In genomic region chr14:91400696-91401095, GRCh38 we compare ENCODE assay signal across 12 cellular contexts. TPM values are rescaled to one million over a fixed set of nuclear protein-coding genes. Genes with fewer than 3 reads are reported as not detected.
A peak's percentile ranks its signal among the peaks of the same experiment; 100 is the strongest.
DNase-seq lines count a peak whose midpoint lies in the region; ATAC-seq and FAIRE-seq lines count a peak whose summit lies in the region.
"Had no signal": no experiment of that assay in that cellular context is flagged by ENCODE, and none has a peak within 500 bp of the region (broad histone marks: within the 10 kb centered on the region; RNA-seq: fewer than 3 reads in every experiment).

No MANE protein-coding gene starts in this region.

- DNase-seq in activated T-cell treated with anti-CD3 and anti-CD28 coated beads, Interleukin-2, amount 50 U/mL, for 24 hours: no peak
- DNase-seq in activated T-cell treated with anti-CD3 and anti-CD28 coated beads for 4 hours (no peak), T-cell (no peak), small intestine (peak; percentile 45), NCI-H82 (lab: John Stamatoyannopoulos, UW) (no peak), NCI-H1092 treated with DMSO at 0.1 percent for 48 hours (lab: John Stamatoyannopoulos, UW) (no peak)
- DNase-seq: hypothalamus, NCI-H2107, SHP77 had no signal

- ATAC-seq in T-cell (replicated peaks in 1 of 4): no peak
- no peak for ATAC-seq in HG02970 (IDR thresholded peaks at IDR 0.05; ENCODE audit: low FRiP score, unreplicated experiment)

- H3K27me3 ChIP-seq in esophagus (ENCODE audit: control insufficient read depth in 1 of 2, insufficient read depth in 2 of 2, low read length in 2 of 2): no peaks in the 10 kb centered on the region
- H3K27me3 ChIP-seq in small intestine (ENCODE audit: control insufficient read depth in 2 of 2, insufficient read depth in 2 of 2, low read length in 2 of 2): no peaks in the 10 kb centered on the region

- no peak for FAIRE-seq in small intestine (lab: Jason Lieb, UNC)
- FAIRE-seq: G401.6 had no signal

- H3K27ac Mint-ChIP-seq in activated T-cell treated with anti-CD3 and anti-CD28 coated beads, Interleukin-2, amount 50 U/mL, for 24 hours: peak overlapping the region; percentile 98
- H3K27ac Mint-ChIP-seq in T-cell: peak overlapping the region; percentile 91 to 98

- POLR2A ChIA-PET in T-cell (lab: Charles Lee): interaction anchor here in 1 of 2 donors (1.0 to 1.5 kb wide), 2 partner anchors 9 to 15 kb away, joined by 4 to 9 read pairs; no protein-coding TSS in a partner anchor

- peak overlapping the region; percentile 99 for H3K4me3 Mint-ChIP-seq in activated T-cell treated with anti-CD3 and anti-CD28 coated beads, Interleukin-2, amount 50 U/mL, for 24 hours
- peak overlapping the region; percentile 98 to 99 (median 98) for H3K4me3 Mint-ChIP-seq in T-cell

- CTCF ChIA-PET in T-cell (lab: Charles Lee): interaction anchor here (0.9 to 4.4 kb wide), 9 partner anchors 9 to 76 kb away, joined by 3 to 15 read pairs (median 5); partner anchors contain the start of gene CCDC88C (in 1 of the 2)

- no peaks in the 10 kb centered on the region for H3K27me3 Mint-ChIP-seq in activated T-cell treated with anti-CD3 and anti-CD28 coated beads, Interleukin-2, amount 50 U/mL, for 24 hours
- H3K27me3 Mint-ChIP-seq in T-cell: no peaks in the 10 kb centered on the region

- H3K4me3 ChIP-seq in esophagus (ENCODE audit: low read depth in 1 of 2, low read length in 2 of 2): no peak overlapping the region
- peak overlapping the region in 1 of 2 donors; percentile 51 for H3K4me3 ChIP-seq in small intestine (ENCODE audit: low read depth in 1 of 2, low read length in 2 of 2)

- peak overlapping the region; percentile 45 to 78 for H3K27ac ChIP-seq in esophagus (ENCODE audit: low read depth in 2 of 2, low read length in 1 of 2)
- H3K27ac ChIP-seq in small intestine (ENCODE audit: low read depth in 1 of 2, low read length in 1 of 2): peak overlapping the region; percentile 73 to 92

- H3K9me3 Mint-ChIP-seq in activated T-cell treated with anti-CD3 and anti-CD28 coated beads, Interleukin-2, amount 50 U/mL, for 24 hours: no peaks in the 10 kb centered on the region
- H3K9me3 Mint-ChIP-seq in T-cell: no peaks in the 10 kb centered on the region

- peaks cover 7 to 34% of the 10 kb centered on the region in 2 donors for H3K4me1 ChIP-seq in esophagus (ENCODE audit: control insufficient read depth in 2 of 2, insufficient read depth in 2 of 2, low read length in 1 of 2)
- peaks cover 6 to 13% of the 10 kb centered on the region in 2 donors for H3K4me1 ChIP-seq in small intestine (ENCODE audit: control insufficient read depth in 2 of 2, insufficient read depth in 1 of 2, low read depth in 1 of 2, low read length in 1 of 2)

- H3K4me1 Mint-ChIP-seq in activated T-cell treated with anti-CD3 and anti-CD28 coated beads, Interleukin-2, amount 50 U/mL, for 24 hours (ENCODE audit: low read depth): peaks cover 95% of the 10 kb centered on the region
- peaks cover 95 to 96% (median 96%) of the 10 kb centered on the region in 3 donors for H3K4me1 Mint-ChIP-seq in T-cell

- peaks cover 34% of the 10 kb centered on the region for H3K36me3 Mint-ChIP-seq in activated T-cell treated with anti-CD3 and anti-CD28 coated beads, Interleukin-2, amount 50 U/mL, for 24 hours (ENCODE audit: low read depth)
- peaks cover 14% of the 10 kb centered on the region for H3K36me3 Mint-ChIP-seq in T-cell

- H3K36me3 ChIP-seq in esophagus (ENCODE audit: control insufficient read depth in 2 of 2, insufficient read depth in 2 of 2, low read length in 1 of 2) (peaks cover 0 to under 1% of the 10 kb centered on the region in 2 donors), small intestine (ENCODE audit: control insufficient read depth in 2 of 2, insufficient read depth in 2 of 2, low read length in 2 of 2) (no peaks in the 10 kb centered on the region)

- H3K9me3 ChIP-seq in esophagus (ENCODE audit: control insufficient read depth in 2 of 2, insufficient read depth in 1 of 2, low read depth in 1 of 2, low read length in 1 of 2) (no peaks in the 10 kb centered on the region), small intestine (ENCODE audit: control insufficient read depth, low read depth) (no peaks in the 10 kb centered on the region)

- 36 to 39% methylated on average over 1 of the region's 1 CpG for WGBS in esophagus, 2 donors
- 28 to 58% (median 32%) methylated on average over 1 of the region's 1 CpG for WGBS in small intestine, 3 donors

RNA-seq across cellular contexts. Expression of gene CCDC88C, which starts 16.9 kb away (rescaled TPM):
- total RNA-seq in T-cell: 100 to 1,000 TPM; 260 to 368 (median 275) TPM
- 10 to 100 TPM; 11.0 to 18.5 TPM for polyA plus RNA-seq in esophagus
- polyA plus RNA-seq in small intestine: 10 to 100 TPM; 13.2 to 20.5 (median 16.1) TPM
